35 cellular contexts compared by ENCODE assay signal in the genomic region with DNA sequence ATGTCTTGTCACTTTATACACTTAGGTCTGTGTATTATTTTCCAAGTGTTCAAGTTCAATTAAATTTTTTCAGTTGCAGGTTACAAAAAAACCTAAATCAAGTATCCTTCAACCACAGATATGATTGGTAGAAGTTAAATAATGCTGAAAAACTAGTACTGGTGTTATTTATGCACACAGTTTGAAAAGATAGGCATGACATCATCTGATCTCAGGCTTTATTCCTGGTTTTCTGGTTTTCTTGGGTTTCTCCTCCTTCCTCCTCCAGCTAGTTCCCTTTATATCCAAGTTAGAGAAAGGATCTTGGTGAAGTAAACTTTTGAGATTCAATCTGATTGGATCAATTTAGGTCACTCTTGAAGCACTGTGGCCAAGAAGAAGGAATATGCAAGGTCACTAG.
"Had no signal": no experiment of that assay in that cellular context is flagged by ENCODE, and none has a peak within 500 bp of the region (broad histone marks: within the 10 kb centered on the region; RNA-seq: fewer than 3 reads in every experiment).

No MANE protein-coding gene starts in this region.

- H3K36me3 ChIP-seq: adrenal gland, esophagus squamous epithelium, gastroesophageal sphincter, heart right ventricle, WERI-Rb-1 had no signal

- H3K4me1 Mint-ChIP-seq: activated B cell treated with CpG ODN at 0.5 μM for 24 hours; activated CD4-positive, alpha-beta T cell treated with anti-CD3 and anti-CD28 coated beads for 36 hours; activated CD4-positive, alpha-beta T cell treated with anti-CD3 and anti-CD28 coated beads, Interleukin-2, amount 10 ng/mL, durations not matched to agents 24 days and 14 days; activated CD8-positive, alpha-beta memory T cell treated with anti-CD3 and anti-CD28 coated beads, Interleukin-2, amount 10 ng/mL, durations not matched to agents 7 days and 5 days; activated naive CD4-positive, alpha-beta T cell treated with anti-CD3 and anti-CD28 coated beads, Interleukin-2, amount 50 U/mL, for 24 hours; activated naive CD8-positive, alpha-beta T cell treated with anti-CD3 and anti-CD28 coated beads for 36 hours; activated naive CD8-positive, alpha-beta T cell treated with anti-CD3 and anti-CD28 coated beads, Interleukin-2, amount 50 U/mL, for 24 hours had no signal

- H3K27ac ChIP-seq: adrenal gland, body of pancreas, epithelial cell of prostate, esophagus squamous epithelium, gastroesophageal sphincter, heart right ventricle, hepatocyte, WERI-Rb-1 had no signal

- H3K4me3 Mint-ChIP-seq: activated B cell treated with CpG ODN at 0.5 μM for 24 hours; activated CD4-positive, alpha-beta memory T cell treated with anti-CD3 and anti-CD28 coated beads for 36 hours; activated CD4-positive, alpha-beta T cell treated with anti-CD3 and anti-CD28 coated beads for 36 hours; activated CD4-positive, alpha-beta T cell treated with anti-CD3 and anti-CD28 coated beads, Interleukin-2, amount 10 ng/mL, durations not matched to agents 24 days and 14 days; activated CD8-positive, alpha-beta memory T cell treated with anti-CD3 and anti-CD28 coated beads, Interleukin-2, amount 10 ng/mL, durations not matched to agents 7 days and 5 days; activated CD8-positive, alpha-beta T cell treated with anti-CD3 and anti-CD28 coated beads, Interleukin-2, amount 10 ng/mL, durations not matched to agents 7 days and 5 days; activated naive CD4-positive, alpha-beta T cell treated with anti-CD3 and anti-CD28 coated beads for 36 hours; activated naive CD4-positive, alpha-beta T cell treated with anti-CD3 and anti-CD28 coated beads, Interleukin-2, amount 50 U/mL, for 24 hours; activated naive CD8-positive, alpha-beta T cell treated with anti-CD3 and anti-CD28 coated beads for 36 hours; activated naive CD8-positive, alpha-beta T cell treated with anti-CD3 and anti-CD28 coated beads, Interleukin-2, amount 50 U/mL, for 24 hours; activated T-helper 1 cell treated with anti-CD3 and anti-CD28 coated beads, Interleukin-12 subunit alpha, Interleukin-12 subunit beta, Interleukin-2, Interleukin-4 antibody, amounts not matched to agents 30 ng/mL and 10 ng/mL and 1 ng/mL, durations not matched to agents 14 hours and 24 hours and 36 hours; effector memory CD8-positive, alpha-beta T cell; T-helper 2 cell treated with Interferon-gamma antibody and Interleukin-4, amounts not matched to agents 5 μg/mL and 100 μg/mL, for 36 hours had no signal

- H3K4me2 ChIP-seq: hepatocyte had no signal

- H3K4me1 ChIP-seq: adrenal gland, body of pancreas, esophagus squamous epithelium, gastroesophageal sphincter, heart right ventricle had no signal

- H3K27me3 Mint-ChIP-seq: activated B cell treated with CpG ODN at 0.5 μM for 24 hours; activated CD4-positive, alpha-beta T cell treated with anti-CD3 and anti-CD28 coated beads for 36 hours; activated CD4-positive, alpha-beta T cell treated with anti-CD3 and anti-CD28 coated beads, Interleukin-2, amount 10 ng/mL, durations not matched to agents 24 days and 14 days; activated CD8-positive, alpha-beta memory T cell treated with anti-CD3 and anti-CD28 coated beads, Interleukin-2, amount 10 ng/mL, durations not matched to agents 7 days and 5 days; effector memory CD8-positive, alpha-beta T cell had no signal

- H3K36me3 Mint-ChIP-seq: activated CD4-positive, alpha-beta memory T cell treated with anti-CD3 and anti-CD28 coated beads for 36 hours; activated CD8-positive, alpha-beta memory T cell treated with anti-CD3 and anti-CD28 coated beads, Interleukin-2, amount 10 ng/mL, durations not matched to agents 7 days and 5 days; activated naive CD4-positive, alpha-beta T cell treated with anti-CD3 and anti-CD28 coated beads, Interleukin-2, amount 50 U/mL, for 24 hours; activated naive CD8-positive, alpha-beta T cell treated with anti-CD3 and anti-CD28 coated beads for 36 hours had no signal

- H3K9me3 Mint-ChIP-seq: activated B cell treated with CpG ODN at 0.5 μM for 24 hours; activated CD4-positive, alpha-beta memory T cell treated with anti-CD3 and anti-CD28 coated beads for 36 hours; activated CD4-positive, alpha-beta T cell treated with anti-CD3 and anti-CD28 coated beads, Interleukin-2, amount 10 ng/mL, durations not matched to agents 24 days and 14 days; activated naive CD4-positive, alpha-beta T cell treated with anti-CD3 and anti-CD28 coated beads for 36 hours; activated naive CD4-positive, alpha-beta T cell treated with anti-CD3 and anti-CD28 coated beads, Interleukin-2, amount 50 U/mL, for 24 hours; activated naive CD8-positive, alpha-beta T cell treated with anti-CD3 and anti-CD28 coated beads for 36 hours; activated naive CD8-positive, alpha-beta T cell treated with anti-CD3 and anti-CD28 coated beads, Interleukin-2, amount 50 U/mL, for 24 hours; activated T-helper 1 cell treated with anti-CD3 and anti-CD28 coated beads, Interleukin-12 subunit alpha, Interleukin-12 subunit beta, Interleukin-2, Interleukin-4 antibody, amounts not matched to agents 30 ng/mL and 10 ng/mL and 1 ng/mL, durations not matched to agents 14 hours and 24 hours and 36 hours; activated T-helper 2 cell treated with anti-CD3 and anti-CD28 coated beads, Interferon-gamma antibody, Interleukin-2, Interleukin-4, amounts not matched to agents 10 μg/mL and 5 μg/mL and 100 μg/mL, durations not matched to agents 14 hours and 24 hours and 36 hours; effector memory CD8-positive, alpha-beta T cell; T-helper 2 cell treated with Interferon-gamma antibody and Interleukin-4, amounts not matched to agents 5 μg/mL and 100 μg/mL, for 36 hours had no signal

- DNase-seq: activated B cell treated with CpG ODN at 0.5 μM for 24 hours; activated CD4-positive, alpha-beta memory T cell treated with anti-CD3 and anti-CD28 coated beads for 36 hours; activated CD4-positive, alpha-beta T cell treated with anti-CD3 and anti-CD28 coated beads for 36 hours; activated CD4-positive, alpha-beta T cell treated with anti-CD3 and anti-CD28 coated beads, Interleukin-2, amount 10 ng/mL, durations not matched to agents 24 days and 14 days; activated CD4-positive, CD25-positive, alpha-beta regulatory T cell treated with anti-CD3 and anti-CD28 coated beads, Interleukin-2, amount 50 U/mL, for 72 hours; activated CD8-positive, alpha-beta memory T cell treated with anti-CD3 and anti-CD28 coated beads, Interleukin-2, amount 10 ng/mL, durations not matched to agents 7 days and 5 days; activated CD8-positive, alpha-beta memory T cell treated with anti-CD3 and anti-CD28 coated beads, Interleukin-2, amount 50 U/mL, for 4 hours; activated CD8-positive, alpha-beta T cell treated with anti-CD3 and anti-CD28 coated beads, Interleukin-2, amount 10 ng/mL, durations not matched to agents 7 days and 5 days; activated effector memory CD4-positive, alpha-beta T cell treated with anti-CD3 and anti-CD28 coated beads, Interleukin-2, amount 50 U/mL, for 16 hours; activated naive CD4-positive, alpha-beta T cell treated with anti-CD3 and anti-CD28 coated beads for 36 hours; activated naive CD8-positive, alpha-beta T cell treated with anti-CD3 and anti-CD28 coated beads for 36 hours; activated naive CD8-positive, alpha-beta T cell treated with anti-CD3 and anti-CD28 coated beads, Interleukin-2, amount 50 U/mL, for 24 hours; activated T-cell treated with anti-CD3 and anti-CD28 coated beads, Interleukin-2, amount 50 U/mL, for 1 hour; activated T-cell treated with anti-CD3 and anti-CD28 coated beads, Interleukin-2, amount 50 U/mL, for 48 hours; adrenal gland; amygdala; aorta; body of pancreas; caudate nucleus; cortex of kidney; dermis blood vessel endothelial cell; effector CD4-positive, alpha-beta T cell; effector memory CD8-positive, alpha-beta T cell; esophagus squamous epithelium; foreskin melanocyte; heart right ventricle; T1000; WERI-Rb-1 had no signal

- H2AFZ ChIP-seq: hepatocyte had no signal

- H3K4me3 ChIP-seq: adrenal gland, body of pancreas, esophagus squamous epithelium, gastroesophageal sphincter, heart right ventricle, hepatocyte had no signal

- H3K79me2 ChIP-seq: hepatocyte had no signal

- ATAC-seq: activated CD4-positive, alpha-beta T cell treated with anti-CD3 and anti-CD28 coated beads for 36 hours; activated CD8-positive, alpha-beta memory T cell treated with anti-CD3 and anti-CD28 coated beads, Interleukin-2, amount 10 ng/mL, durations not matched to agents 7 days and 5 days; activated CD8-positive, alpha-beta T cell treated with anti-CD3 and anti-CD28 coated beads, Interleukin-2, amount 10 ng/mL, durations not matched to agents 7 days and 5 days; activated naive CD8-positive, alpha-beta T cell treated with anti-CD3 and anti-CD28 coated beads, Interleukin-2, amount 50 U/mL, for 24 hours; body of pancreas; effector memory CD8-positive, alpha-beta T cell; gastroesophageal sphincter; heart right ventricle had no signal

- H3K27ac Mint-ChIP-seq: activated B cell treated with CpG ODN at 0.5 μM for 24 hours; activated CD4-positive, alpha-beta memory T cell treated with anti-CD3 and anti-CD28 coated beads for 36 hours; activated CD4-positive, alpha-beta T cell treated with anti-CD3 and anti-CD28 coated beads for 36 hours; activated CD4-positive, alpha-beta T cell treated with anti-CD3 and anti-CD28 coated beads, Interleukin-2, amount 10 ng/mL, durations not matched to agents 24 days and 14 days; activated CD8-positive, alpha-beta memory T cell treated with anti-CD3 and anti-CD28 coated beads, Interleukin-2, amount 10 ng/mL, durations not matched to agents 7 days and 5 days; activated CD8-positive, alpha-beta T cell treated with anti-CD3 and anti-CD28 coated beads, Interleukin-2, amount 10 ng/mL, durations not matched to agents 7 days and 5 days; activated naive CD4-positive, alpha-beta T cell treated with anti-CD3 and anti-CD28 coated beads for 36 hours; activated naive CD4-positive, alpha-beta T cell treated with anti-CD3 and anti-CD28 coated beads, Interleukin-2, amount 50 U/mL, for 24 hours; activated naive CD8-positive, alpha-beta T cell treated with anti-CD3 and anti-CD28 coated beads for 36 hours; activated naive CD8-positive, alpha-beta T cell treated with anti-CD3 and anti-CD28 coated beads, Interleukin-2, amount 50 U/mL, for 24 hours; activated T-helper 1 cell treated with anti-CD3 and anti-CD28 coated beads, Interleukin-12 subunit alpha, Interleukin-12 subunit beta, Interleukin-2, Interleukin-4 antibody, amounts not matched to agents 30 ng/mL and 10 ng/mL and 1 ng/mL, durations not matched to agents 14 hours and 24 hours and 36 hours; activated T-helper 2 cell treated with anti-CD3 and anti-CD28 coated beads, Interferon-gamma antibody, Interleukin-2, Interleukin-4, amounts not matched to agents 10 μg/mL and 5 μg/mL and 100 μg/mL, durations not matched to agents 14 hours and 24 hours and 36 hours; effector memory CD8-positive, alpha-beta T cell; T-helper 2 cell treated with Interferon-gamma antibody and Interleukin-4, amounts not matched to agents 5 μg/mL and 100 μg/mL, for 36 hours had no signal

- H3K27me3 ChIP-seq: adrenal gland, body of pancreas, esophagus squamous epithelium, gastroesophageal sphincter, heart right ventricle, hepatocyte had no signal

- H3K9me3 ChIP-seq: adrenal gland, body of pancreas, esophagus squamous epithelium, gastroesophageal sphincter had no signal
